In the genomic region with DNA sequence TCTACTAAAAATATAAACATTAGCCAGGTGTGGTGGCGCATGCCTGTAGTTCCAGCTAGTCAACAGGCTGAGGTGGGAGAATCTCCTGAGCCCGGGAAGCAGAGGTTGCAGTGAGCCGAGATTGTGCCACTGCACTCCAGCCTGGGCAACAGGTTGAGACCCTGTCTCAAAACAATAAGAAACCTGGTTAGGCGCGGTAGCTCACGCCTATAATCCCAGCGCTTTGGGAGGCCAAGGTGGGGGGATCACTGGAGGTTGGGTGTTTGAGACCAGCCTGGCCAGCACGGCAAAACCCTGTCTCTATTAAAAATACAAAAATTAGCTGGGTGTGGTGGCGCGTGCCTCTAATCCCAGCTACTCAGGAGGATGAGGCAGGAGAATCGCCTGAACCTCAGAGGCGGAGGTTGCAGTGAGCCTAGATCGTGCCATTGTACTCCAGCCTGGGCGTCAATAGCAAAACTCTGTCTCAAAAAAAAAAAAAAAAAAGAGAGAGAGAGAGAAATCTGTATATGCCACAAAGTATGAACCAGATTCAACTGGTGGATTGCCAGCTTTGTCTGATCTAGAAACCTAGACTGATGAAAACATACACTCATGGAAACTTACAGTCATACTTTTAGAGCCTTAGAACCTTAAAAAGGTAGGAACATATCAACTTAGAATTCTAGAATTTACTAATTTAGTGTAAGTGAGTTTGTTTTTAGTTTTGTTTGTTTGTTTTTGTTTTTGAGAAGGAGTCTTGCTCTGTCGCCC, we compare ENCODE assay signal across 10 cellular contexts. TPM values are rescaled to one million over a fixed set of nuclear protein-coding genes. Genes with fewer than 3 reads are reported as not detected.
DNase-seq lines count a peak whose midpoint lies in the region; ATAC-seq, FAIRE-seq and TF ChIP-seq lines count a peak whose summit lies in the region.
"Not testable (repeated sequence)": the region's sequence is repeated elsewhere in the genome, so short reads cannot be mapped to it uniquely, and the experiment has no call there.
"Had no signal": no experiment of that assay in that cellular context is flagged by ENCODE, and none has a peak within 500 bp of the region (broad histone marks: within the 10 kb centered on the region; RNA-seq: fewer than 3 reads in every experiment).

No MANE protein-coding gene starts in this region.

- TF ChIP-seq EP300 in A549 (IDR thresholded peaks at IDR 0.05); K562 (IDR thresholded peaks at IDR 0.05; ENCODE audit: low read length): not testable (repeated sequence)

- FAIRE-seq in A549 (lab: Jason Lieb, UNC): peak; percentile 80
- not testable (repeated sequence) for FAIRE-seq in K562 (lab: Jason Lieb, UNC)

- DNase-seq in A549 (ENCODE audit: low read depth in 1 of 2, low spot score in 1 of 2); HCT116 (ENCODE audit: low read depth, low spot score); activated CD8-positive, alpha-beta T cell treated with anti-CD3 and anti-CD28 coated beads for 36 hours; K562 (ENCODE audit: extremely low read depth in 1 of 4, low spot score in 3 of 4); stimulated activated effector memory CD8-positive, alpha-beta T cell treated with anti-CD3 and anti-CD28 coated beads, Interleukin-12 subunit alpha, Interleukin-12 subunit beta, amount 100 ng/mL, for 72 hours (ENCODE audit: low spot score in 2 of 2): not testable (repeated sequence)
- peak; percentile 37 for DNase-seq in M059J (ENCODE audit: low read depth)
- DNase-seq in fibroblast of pulmonary artery (ENCODE audit: low read depth): peak; percentile 6

- not testable (repeated sequence) for H3K27ac Mint-ChIP-seq in activated CD8-positive, alpha-beta T cell treated with anti-CD3 and anti-CD28 coated beads for 36 hours; activated T-helper 17 cell treated with anti-CD3 and anti-CD28 coated beads, Interleukin-2, amount 50 U/mL, for 72 hours; stimulated activated effector memory CD8-positive, alpha-beta T cell treated with anti-CD3 and anti-CD28 coated beads, Interleukin-12 subunit alpha, Interleukin-12 subunit beta, amount 100 ng/mL, for 72 hours

- not testable (repeated sequence) for H4K20me1 ChIP-seq in HCT116 (ENCODE audit: insufficient read depth); K562 (replicated peaks; ENCODE audit: control insufficient read depth, insufficient read depth, low read length)

- H3K79me2 ChIP-seq in HCT116 (ENCODE audit: insufficient read depth, low read length); K562 (ENCODE audit: control insufficient read depth, insufficient read depth, low read length): not testable (repeated sequence)

- H3K4me1 Mint-ChIP-seq in activated CD8-positive, alpha-beta T cell treated with anti-CD3 and anti-CD28 coated beads for 36 hours (ENCODE audit: low read depth); activated T-helper 17 cell treated with anti-CD3 and anti-CD28 coated beads, Interleukin-2, amount 50 U/mL, for 72 hours; stimulated activated effector memory CD8-positive, alpha-beta T cell treated with anti-CD3 and anti-CD28 coated beads, Interleukin-12 subunit alpha, Interleukin-12 subunit beta, amount 100 ng/mL, for 72 hours: not testable (repeated sequence)

- WGBS in A549 (ENCODE audit: missing lambda C conversion rate): 88% methylated on average over 15 of the region's 15 CpGs
- WGBS in K562 (ENCODE audit: insufficient coverage, low coverage, missing lambda C conversion rate): 76% methylated on average over 14 of the region's 15 CpGs

- H3K9me2 ChIP-seq in HCT116 (ENCODE audit: insufficient read depth): not testable (repeated sequence)

- not testable (repeated sequence) for TF ChIP-seq CTCF in A549 (IDR thresholded peaks at IDR 0.05); HCT116 (IDR thresholded peaks at IDR 0.05 in 2 of 3, conservative IDR thresholded peaks at IDR 0.05 in 1 of 3; ENCODE audit: borderline replicate concordance in 1 of 3, insufficient read depth in 1 of 3, low read depth in 2 of 3, low read length in 2 of 3); activated CD8-positive, alpha-beta T cell treated with anti-CD3 and anti-CD28 coated beads for 36 hours (IDR thresholded peaks at IDR 0.05); K562 (IDR thresholded peaks at IDR 0.05 in 2 of 3, conservative IDR thresholded peaks at IDR 0.05 in 1 of 3; ENCODE audit: insufficient read depth in 2 of 3, low read depth in 1 of 3, low read length in 3 of 3); fibroblast of pulmonary artery (IDR thresholded peaks at IDR 0.05; ENCODE audit: low read length, missing control alignments)

- H3K36me3 ChIP-seq in HCT116 (ENCODE audit: control insufficient read depth in 1 of 2, insufficient read depth in 2 of 2, low read length in 2 of 2); K562 (ENCODE audit: control insufficient read depth, insufficient read depth, low read length): not testable (repeated sequence)

- ATAC-seq in A549, HCT116, K562: not testable (repeated sequence)
- peak; percentile 53 for ATAC-seq in activated CD8-positive, alpha-beta T cell treated with anti-CD3 and anti-CD28 coated beads for 36 hours
- peak; percentile 93 for ATAC-seq in activated T-helper 17 cell treated with anti-CD3 and anti-CD28 coated beads, Interleukin-2, amount 50 U/mL, for 72 hours (replicated peaks)
- peak; percentile 87 for ATAC-seq in stimulated activated effector memory CD8-positive, alpha-beta T cell treated with anti-CD3 and anti-CD28 coated beads, Interleukin-12 subunit alpha, Interleukin-12 subunit beta, amount 100 ng/mL, for 72 hours

- H3K4me1 ChIP-seq in A549; HCT116 (ENCODE audit: control insufficient read depth in 1 of 2, insufficient read depth in 2 of 2, low read length in 2 of 2); K562 (replicated peaks in 1 of 2; ENCODE audit: control insufficient read depth in 2 of 2, insufficient read depth in 2 of 2, low read length in 2 of 2): not testable (repeated sequence)

- not testable (repeated sequence) for H3K4me2 ChIP-seq in A549; K562 (ENCODE audit: insufficient read depth, low read length)
- 0 out of 2 replicates have a peak overlapping the region, but pooled peaks have one; percentile 12 for H3K4me2 ChIP-seq in HCT116 (ENCODE audit: low read length)

- not testable (repeated sequence) for H3K9me1 ChIP-seq in K562 (ENCODE audit: control insufficient read depth, insufficient read depth, low read length)

- not testable (repeated sequence) for TF ChIP-seq POLR2A in A549 (IDR thresholded peaks at IDR 0.05; ENCODE audit: low read length); HCT116 (IDR thresholded peaks at IDR 0.05; ENCODE audit: borderline replicate concordance, extremely low read depth, insufficient read depth, insufficient read length); K562 (conservative IDR thresholded peaks at IDR 0.05)

- in situ Hi-C loops in K562 (cut with MboI): not testable (repeated sequence)

- intact Hi-C loops in HCT116 (cut with micrococcal nuclease); activated CD8-positive, alpha-beta T cell treated with anti-CD3 and anti-CD28 coated beads for 36 hours (cut with micrococcal nuclease); K562 (cut with micrococcal nuclease): not testable (repeated sequence)

- RAD21 ChIA-PET in HCT116 (lab: Charles Lee; ENCODE audit: low non-redundant PET in 1 of 2, low total read pairs in 2 of 2, uncharacterized antibody in 2 of 2, unreplicated experiment in 2 of 2): not testable (repeated sequence)

- H3K27ac ChIP-seq in A549; HCT116 (ENCODE audit: low read depth, low read length); K562 (ENCODE audit: extremely low read depth, low read depth, low read length): not testable (repeated sequence)

- H3K9ac ChIP-seq in HCT116 (ENCODE audit: low read length); K562 (ENCODE audit: insufficient read depth in 1 of 2, low read depth in 2 of 2, low read length in 2 of 2): not testable (repeated sequence)

- not testable (repeated sequence) for H3K9me3 ChIP-seq in A549; HCT116 (ENCODE audit: control insufficient read depth in 1 of 2, insufficient read depth in 1 of 2, low read depth in 1 of 2, low read length in 2 of 2); K562 (replicated peaks; ENCODE audit: control insufficient read depth, insufficient read depth, low read depth, low read length)

- not testable (repeated sequence) for H3K9me3 Mint-ChIP-seq in activated CD8-positive, alpha-beta T cell treated with anti-CD3 and anti-CD28 coated beads for 36 hours; activated T-helper 17 cell treated with anti-CD3 and anti-CD28 coated beads, Interleukin-2, amount 50 U/mL, for 72 hours; stimulated activated effector memory CD8-positive, alpha-beta T cell treated with anti-CD3 and anti-CD28 coated beads, Interleukin-12 subunit alpha, Interleukin-12 subunit beta, amount 100 ng/mL, for 72 hours

- BruUV-seq in HCT116 (replicated peaks; lab: Mats Ljungman, UMichigan); K562 (replicated peaks; lab: Mats Ljungman, UMichigan): not testable (repeated sequence)

- H3K4me3 Mint-ChIP-seq in activated CD8-positive, alpha-beta T cell treated with anti-CD3 and anti-CD28 coated beads for 36 hours; activated T-helper 17 cell treated with anti-CD3 and anti-CD28 coated beads, Interleukin-2, amount 50 U/mL, for 72 hours; stimulated activated effector memory CD8-positive, alpha-beta T cell treated with anti-CD3 and anti-CD28 coated beads, Interleukin-12 subunit alpha, Interleukin-12 subunit beta, amount 100 ng/mL, for 72 hours: not testable (repeated sequence)

- POLR2A ChIA-PET in A549 (lab: Yijun Ruan, JAX): interaction anchor here (2.8 kb wide), 1 partner anchor 10 kb away, joined by 9 read pairs; a partner anchor contains a TSS
- POLR2A ChIA-PET in HCT116 (lab: Charles Lee): interaction anchor here (2.0 kb wide), 1 partner anchor 10 kb away, joined by 6 read pairs; a partner anchor contains a TSS
- POLR2A ChIA-PET in activated CD8-positive, alpha-beta T cell treated with anti-CD3 and anti-CD28 coated beads for 36 hours (lab: Charles Lee): not testable (repeated sequence)
- POLR2A ChIA-PET in K562 (lab: Yijun Ruan, JAX): interaction anchor here (0.6 to 1.1 kb wide), 5 partner anchors 10 to 65 kb away, joined by 3 to 6 read pairs (median 3); a partner anchor contains a TSS

- not testable (repeated sequence) for H3K27me3 Mint-ChIP-seq in activated CD8-positive, alpha-beta T cell treated with anti-CD3 and anti-CD28 coated beads for 36 hours; activated T-helper 17 cell treated with anti-CD3 and anti-CD28 coated beads, Interleukin-2, amount 50 U/mL, for 72 hours

- not testable (repeated sequence) for H3K4me3 ChIP-seq in A549; HCT116 (replicated peaks in 1 of 2; ENCODE audit: low read depth in 1 of 2, low read length in 2 of 2); K562; fibroblast of pulmonary artery (replicated peaks; ENCODE audit: low read depth, low read length)

- H3K36me3 Mint-ChIP-seq in activated CD8-positive, alpha-beta T cell treated with anti-CD3 and anti-CD28 coated beads for 36 hours (ENCODE audit: low read depth); activated T-helper 17 cell treated with anti-CD3 and anti-CD28 coated beads, Interleukin-2, amount 50 U/mL, for 72 hours (ENCODE audit: low read depth); stimulated activated effector memory CD8-positive, alpha-beta T cell treated with anti-CD3 and anti-CD28 coated beads, Interleukin-12 subunit alpha, Interleukin-12 subunit beta, amount 100 ng/mL, for 72 hours: not testable (repeated sequence)

- CTCF ChIA-PET in A549 (lab: Yijun Ruan, JAX) (interaction anchor here (0.6 to 4.9 kb wide), 18 partner anchors 9 to 159 kb away, joined by 3 to 35 read pairs (median 4); a partner anchor contains a TSS), HCT116 (lab: Charles Lee) (interaction anchor here (1.3 to 2.0 kb wide), 3 partner anchors 10 to 12 kb away, joined by 3 to 4 read pairs (median 4); a partner anchor contains a TSS)
- CTCF ChIA-PET in activated CD8-positive, alpha-beta T cell treated with anti-CD3 and anti-CD28 coated beads for 36 hours (lab: Charles Lee): interaction anchor here (1.4 kb wide), 1 partner anchor 159 kb away, joined by 4 read pairs; no protein-coding TSS in a partner anchor
- CTCF ChIA-PET in K562 (lab: Yijun Ruan, JAX; ENCODE audit: low intra/inter-chr PET ratio): not testable (repeated sequence)

- TF ChIP-seq RAD21 in A549 (conservative IDR thresholded peaks at IDR 0.05 in 1 of 2, IDR thresholded peaks at IDR 0.05 in 1 of 2); HCT116 (IDR thresholded peaks at IDR 0.05; ENCODE audit: low read depth); K562 (CRISPR knock-in tag; conservative IDR thresholded peaks at IDR 0.05 in 1 of 2, IDR thresholded peaks at IDR 0.05 in 1 of 2): not testable (repeated sequence)

- not testable (repeated sequence) for H3K27me3 ChIP-seq in HCT116 (ENCODE audit: insufficient read depth, low read length); K562 (ENCODE audit: control insufficient read depth in 2 of 2, insufficient read depth in 2 of 2, low read length in 2 of 2)

- H2AFZ ChIP-seq in HCT116 (ENCODE audit: low read depth, low read length, poor library complexity, severe bottlenecking): peak overlapping the region; percentile 78
- H2AFZ ChIP-seq in K562 (ENCODE audit: low read depth, low read length): peak overlapping the region; percentile 65; the same call in 1 of the 2 replicates

RNA-seq across cellular contexts. Expression of a gene that starts 9.3 kb away (rescaled TPM):
- polyA plus RNA-seq in A549 (2011; rRNA removed) (1.4 and 2.2 TPM in 2 replicates), A549 (2017; fragmentation: RNase III; extraction: RNeasy Plus Mini Kit Qiagen cat#74134 plus additional on column Dnase treatment) (1.2 to 2.0 TPM (median 1.4 TPM) in 3 replicates), K562 (2011; rRNA removed) (1.2 and 1.3 TPM in 2 replicates), K562 (2014; fragmentation: Illumina TruSeq; extraction: Trizol) (0.51 and 0.70 TPM in 2 replicates), K562 (2014; fragmentation: Nextera tagmentation; extraction: Ambion mirVana) (under 1 TPM; 0.01 to 0.10 TPM), K562 (2014; rRNA removed) (1.2 and 1.3 TPM in 2 replicates)
- 2.0 TPM in 2 replicates for polyA plus RNA-seq in A549 (2012; cell fraction: cytosol; rRNA removed)
- 3.9 and 4.2 TPM in 2 replicates for polyA plus RNA-seq in A549 (2012; cell fraction: nucleus; rRNA removed)
- polyA minus RNA-seq in A549 (2011; rRNA and poly(A)+ RNA removed): 1.1 and 1.2 TPM in 2 replicates
- total RNA-seq in HCT116 (2021; ENCODE audit: unreplicated experiment) (4.6 TPM), K562 (2014; rRNA removed) (0.86 and 2.0 TPM in 2 replicates), K562 (2014; rRNA removed; fragmentation: Illumina TruSeq; extraction: Trizol) (0.16 and 0.47 TPM in 2 replicates), K562 (2015; rRNA removed; fragmentation: Illumina TruSeq; extraction: Trizol) (0.83 and 1.3 TPM in 2 replicates), K562 (2021) (1.5 and 1.6 TPM in 2 replicates)
- 4.4 and 5.6 TPM in 2 replicates for polyA plus RNA-seq in HCT116 (2012)
- total RNA-seq in M059J (2014; rRNA removed; shearing (Covaris generic)): 0.10 and 0.67 TPM in 2 replicates
- 1 to 10 TPM; 1.3 to 2.3 TPM for total RNA-seq in activated CD8-positive, alpha-beta T cell treated with anti-CD3 and anti-CD28 coated beads for 36 hours
- 10 to 100 TPM in 1 of 2 donors, 1 to 10 TPM in 1; 1.4 to 16.4 TPM for total RNA-seq in activated T-helper 17 cell treated with anti-CD3 and anti-CD28 coated beads, Interleukin-2, amount 50 U/mL, for 72 hours
- 5.7 and 11.0 TPM in 2 replicates for total RNA-seq in K562 (2011; cell fraction: chromatin; rRNA removed; ENCODE audit: low replicate concordance)
- 3.8 and 4.5 TPM in 2 replicates for total RNA-seq in K562 (2011; cell fraction: nucleolus; rRNA removed)
- total RNA-seq in K562 (2011; cell fraction: nucleoplasm; rRNA removed): 5.3 and 6.9 TPM in 2 replicates
- 0.94 and 1.8 TPM in 2 replicates for polyA plus RNA-seq in K562 (2011; cell fraction: cytosol; rRNA removed)
- polyA plus RNA-seq in K562 (2011; cell fraction: nucleus; rRNA removed): 2.6 and 3.5 TPM in 2 replicates
- 1.7 and 1.9 TPM in 2 replicates for polyA plus RNA-seq in K562 (2012)
- polyA minus RNA-seq in K562 (2011; rRNA and poly(A)+ RNA removed): 1.1 and 1.5 TPM in 2 replicates
- 0.38 and 0.46 TPM in 2 replicates for polyA minus RNA-seq in K562 (2011; cell fraction: cytosol; rRNA and poly(A)+ RNA removed)
- 0.81 and 1.4 TPM in 2 replicates for polyA minus RNA-seq in K562 (2011; cell fraction: nucleus; rRNA and poly(A)+ RNA removed)
- polyA plus RNA-seq: CD14-positive monocyte; CD8-positive, alpha-beta memory T cell had no signal

RNA-seq across cellular contexts. Expression of a gene that starts 10.5 kb away (rescaled TPM):
- polyA plus RNA-seq in A549 (2011; rRNA removed) (202 and 241 TPM in 2 replicates), A549 (2017; fragmentation: RNase III; extraction: RNeasy Plus Mini Kit Qiagen cat#74134 plus additional on column Dnase treatment) (280 to 298 TPM (median 296 TPM) in 3 replicates), K562 (2011; rRNA removed) (368 and 461 TPM in 2 replicates), K562 (2014; fragmentation: Illumina TruSeq; extraction: Trizol) (260 and 428 TPM in 2 replicates), K562 (2014; fragmentation: Nextera tagmentation; extraction: Ambion mirVana) (100 to 1,000 TPM in 1 of 2 experiments, 10 to 100 TPM in 1; 81.1 to 184 TPM), K562 (2014; rRNA removed) (634 and 677 TPM in 2 replicates)
- 713 and 819 TPM in 2 replicates for polyA plus RNA-seq in A549 (2012; cell fraction: cytosol; rRNA removed)
- 565 and 810 TPM in 2 replicates for polyA plus RNA-seq in A549 (2012; cell fraction: nucleus; rRNA removed)
- polyA minus RNA-seq in A549 (2011; rRNA and poly(A)+ RNA removed): 192 and 225 TPM in 2 replicates
- total RNA-seq in HCT116 (2021; ENCODE audit: unreplicated experiment) (113 TPM), K562 (2014; rRNA removed) (749 and 813 TPM in 2 replicates), K562 (2014; rRNA removed; fragmentation: Illumina TruSeq; extraction: Trizol) (110 and 229 TPM in 2 replicates), K562 (2015; rRNA removed; fragmentation: Illumina TruSeq; extraction: Trizol) (331 and 332 TPM in 2 replicates), K562 (2021) (457 and 476 TPM in 2 replicates)
- polyA plus RNA-seq in HCT116 (2012): 330 and 425 TPM in 2 replicates
- total RNA-seq in M059J (2014; rRNA removed; shearing (Covaris generic)): 109 and 135 TPM in 2 replicates
- 10 to 100 TPM; 21.2 to 21.7 TPM for total RNA-seq in activated CD8-positive, alpha-beta T cell treated with anti-CD3 and anti-CD28 coated beads for 36 hours
- 10 to 100 TPM; 27.1 to 55.5 TPM for total RNA-seq in activated T-helper 17 cell treated with anti-CD3 and anti-CD28 coated beads, Interleukin-2, amount 50 U/mL, for 72 hours
- 26.9 and 65.0 TPM in 2 replicates for total RNA-seq in K562 (2011; cell fraction: chromatin; rRNA removed; ENCODE audit: low replicate concordance)
- 107 and 125 TPM in 2 replicates for total RNA-seq in K562 (2011; cell fraction: nucleolus; rRNA removed)
- total RNA-seq in K562 (2011; cell fraction: nucleoplasm; rRNA removed): 74.7 and 75.7 TPM in 2 replicates
- 836 and 2,229 TPM in 2 replicates for polyA plus RNA-seq in K562 (2011; cell fraction: cytosol; rRNA removed)
- polyA plus RNA-seq in K562 (2011; cell fraction: nucleus; rRNA removed): 252 and 288 TPM in 2 replicates
- polyA plus RNA-seq in K562 (2012): 416 and 585 TPM in 2 replicates
- polyA minus RNA-seq in K562 (2011; rRNA and poly(A)+ RNA removed): 85.4 and 138 TPM in 2 replicates
- 198 and 225 TPM in 2 replicates for polyA minus RNA-seq in K562 (2011; cell fraction: cytosol; rRNA and poly(A)+ RNA removed)
- 34.6 and 38.7 TPM in 2 replicates for polyA minus RNA-seq in K562 (2011; cell fraction: nucleus; rRNA and poly(A)+ RNA removed)

RNA-seq across cellular contexts. Expression of a gene that starts 31.9 kb away (rescaled TPM):
- polyA plus RNA-seq in A549 (2011; rRNA removed): 40.2 and 41.7 TPM in 2 replicates
- 24.7 and 32.8 TPM in 2 replicates for polyA plus RNA-seq in A549 (2012; cell fraction: cytosol; rRNA removed)
- 26.5 and 34.1 TPM in 2 replicates for polyA plus RNA-seq in A549 (2012; cell fraction: nucleus; rRNA removed)
- polyA plus RNA-seq in A549 (2017; fragmentation: RNase III; extraction: RNeasy Plus Mini Kit Qiagen cat#74134 plus additional on column Dnase treatment): 35.5 to 41.2 TPM (median 39.7 TPM) in 3 replicates
- 63.1 and 71.7 TPM in 2 replicates for polyA minus RNA-seq in A549 (2011; rRNA and poly(A)+ RNA removed)
- 32.4 TPM for total RNA-seq in HCT116 (2021; ENCODE audit: unreplicated experiment)
- polyA plus RNA-seq in HCT116 (2012): 34.9 and 41.4 TPM in 2 replicates
- 15.9 and 19.8 TPM in 2 replicates for total RNA-seq in M059J (2014; rRNA removed; shearing (Covaris generic))
- total RNA-seq in activated CD8-positive, alpha-beta T cell treated with anti-CD3 and anti-CD28 coated beads for 36 hours: 10 to 100 TPM in 1 of 2 experiments, 1 to 10 TPM in 1; 8.8 to 11.2 TPM
- total RNA-seq in activated T-helper 17 cell treated with anti-CD3 and anti-CD28 coated beads, Interleukin-2, amount 50 U/mL, for 72 hours: 10 to 100 TPM; 14.3 to 23.9 TPM
- 16.7 and 27.2 TPM in 2 replicates for total RNA-seq in K562 (2011; cell fraction: chromatin; rRNA removed; ENCODE audit: low replicate concordance)
- total RNA-seq in K562 (2011; cell fraction: nucleolus; rRNA removed): 20.4 and 20.7 TPM in 2 replicates
- 24.9 and 26.9 TPM in 2 replicates for total RNA-seq in K562 (2011; cell fraction: nucleoplasm; rRNA removed)
- total RNA-seq in K562 (2014; rRNA removed): 17.5 and 19.3 TPM in 2 replicates
- 16.1 and 17.2 TPM in 2 replicates for total RNA-seq in K562 (2014; rRNA removed; fragmentation: Illumina TruSeq; extraction: Trizol)
- 21.6 and 27.7 TPM in 2 replicates for total RNA-seq in K562 (2015; rRNA removed; fragmentation: Illumina TruSeq; extraction: Trizol)
- 28.9 and 31.4 TPM in 2 replicates for total RNA-seq in K562 (2021)
- polyA plus RNA-seq in K562 (2011; rRNA removed): 17.6 and 18.9 TPM in 2 replicates
- polyA plus RNA-seq in K562 (2011; cell fraction: cytosol; rRNA removed): 19.3 and 35.5 TPM in 2 replicates
- 17.8 and 23.4 TPM in 2 replicates for polyA plus RNA-seq in K562 (2011; cell fraction: nucleus; rRNA removed)
- polyA plus RNA-seq in K562 (2012): 20.7 and 22.0 TPM in 2 replicates
- polyA plus RNA-seq in K562 (2014; fragmentation: Illumina TruSeq; extraction: Trizol): 15.1 and 18.6 TPM in 2 replicates
- 1 to 10 TPM; 5.4 to 5.9 TPM for polyA plus RNA-seq in K562 (2014; fragmentation: Nextera tagmentation; extraction: Ambion mirVana)
- polyA plus RNA-seq in K562 (2014; rRNA removed): 18.1 and 18.5 TPM in 2 replicates
- 18.4 and 23.4 TPM in 2 replicates for polyA minus RNA-seq in K562 (2011; rRNA and poly(A)+ RNA removed)
- polyA minus RNA-seq in K562 (2011; cell fraction: cytosol; rRNA and poly(A)+ RNA removed): 24.3 and 28.9 TPM in 2 replicates
- 8.1 and 13.9 TPM in 2 replicates for polyA minus RNA-seq in K562 (2011; cell fraction: nucleus; rRNA and poly(A)+ RNA removed)

RNA-seq across cellular contexts. Expression of a gene that starts 50.3 kb away (rescaled TPM):
- polyA plus RNA-seq in A549 (2011; rRNA removed) (10.0 and 10.7 TPM in 2 replicates), A549 (2017; fragmentation: RNase III; extraction: RNeasy Plus Mini Kit Qiagen cat#74134 plus additional on column Dnase treatment) (12.5 to 14.9 TPM (median 13.6 TPM) in 3 replicates), K562 (2011; rRNA removed) (6.1 and 6.8 TPM in 2 replicates), K562 (2014; fragmentation: Illumina TruSeq; extraction: Trizol) (2.3 and 5.0 TPM in 2 replicates), K562 (2014; fragmentation: Nextera tagmentation; extraction: Ambion mirVana) (under 1 TPM; 0.15 to 0.85 TPM), K562 (2014; rRNA removed) (6.7 TPM in 2 replicates)
- polyA plus RNA-seq in A549 (2012; cell fraction: cytosol; rRNA removed): 30.9 and 31.2 TPM in 2 replicates
- 21.4 and 24.8 TPM in 2 replicates for polyA plus RNA-seq in A549 (2012; cell fraction: nucleus; rRNA removed)
- 4.6 and 4.7 TPM in 2 replicates for polyA minus RNA-seq in A549 (2011; rRNA and poly(A)+ RNA removed)
- total RNA-seq in HCT116 (2021; ENCODE audit: unreplicated experiment) (30.3 TPM), K562 (2014; rRNA removed) (8.1 and 10.9 TPM in 2 replicates), K562 (2014; rRNA removed; fragmentation: Illumina TruSeq; extraction: Trizol) (2.1 and 2.8 TPM in 2 replicates), K562 (2015; rRNA removed; fragmentation: Illumina TruSeq; extraction: Trizol) (4.9 and 5.5 TPM in 2 replicates), K562 (2021) (8.7 and 8.9 TPM in 2 replicates)
- polyA plus RNA-seq in HCT116 (2012): 44.7 and 48.8 TPM in 2 replicates
- 20.0 and 22.0 TPM in 2 replicates for total RNA-seq in M059J (2014; rRNA removed; shearing (Covaris generic))
- 10 to 100 TPM; 15.5 to 17.2 TPM for total RNA-seq in activated CD8-positive, alpha-beta T cell treated with anti-CD3 and anti-CD28 coated beads for 36 hours
- total RNA-seq in activated T-helper 17 cell treated with anti-CD3 and anti-CD28 coated beads, Interleukin-2, amount 50 U/mL, for 72 hours: 10 to 100 TPM; 14.3 to 34.4 TPM
- 3.1 and 8.3 TPM in 2 replicates for total RNA-seq in K562 (2011; cell fraction: chromatin; rRNA removed; ENCODE audit: low replicate concordance)
- 10.3 and 11.0 TPM in 2 replicates for total RNA-seq in K562 (2011; cell fraction: nucleolus; rRNA removed)
- 7.5 and 8.9 TPM in 2 replicates for total RNA-seq in K562 (2011; cell fraction: nucleoplasm; rRNA removed)
- 7.4 and 18.7 TPM in 2 replicates for polyA plus RNA-seq in K562 (2011; cell fraction: cytosol; rRNA removed)
- polyA plus RNA-seq in K562 (2011; cell fraction: nucleus; rRNA removed): 5.6 and 9.1 TPM in 2 replicates
- 6.7 and 8.9 TPM in 2 replicates for polyA plus RNA-seq in K562 (2012)
- 1.9 and 2.1 TPM in 2 replicates for polyA minus RNA-seq in K562 (2011; rRNA and poly(A)+ RNA removed)
- polyA minus RNA-seq in K562 (2011; cell fraction: cytosol; rRNA and poly(A)+ RNA removed): 3.5 and 4.5 TPM in 2 replicates
- polyA minus RNA-seq in K562 (2011; cell fraction: nucleus; rRNA and poly(A)+ RNA removed): 1.8 and 3.6 TPM in 2 replicates
